Comparison of ENCODE assay signal across 11 cellular contexts in the genomic region with DNA sequence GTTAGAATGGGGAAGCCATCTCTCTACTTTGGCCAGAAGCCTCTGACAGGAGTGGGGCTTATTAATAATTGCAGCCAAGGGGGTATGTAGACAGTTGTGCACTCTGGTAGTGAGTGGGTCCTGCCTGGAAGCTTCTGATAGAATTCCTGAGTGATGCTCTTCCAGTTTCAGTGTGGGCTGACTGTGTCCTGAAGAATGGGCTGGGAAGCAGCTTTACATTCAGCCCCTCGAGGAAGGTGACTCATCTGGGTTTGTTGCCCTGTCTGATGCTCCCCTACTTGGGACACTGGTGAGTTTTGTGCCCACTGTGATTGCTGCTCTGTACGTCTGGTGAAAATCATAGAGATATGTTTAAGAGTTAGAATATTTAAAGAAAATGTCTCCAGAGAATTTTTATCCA.
"Had no signal": no experiment of that assay in that cellular context is flagged by ENCODE, and none has a peak within 500 bp of the region (broad histone marks: within the 10 kb centered on the region; RNA-seq: fewer than 3 reads in every experiment).

No MANE protein-coding gene starts in this region.

- H3K27ac Mint-ChIP-seq: activated CD8-positive, alpha-beta memory T cell treated with anti-CD3 and anti-CD28 coated beads, Interleukin-2, amount 10 ng/mL, durations not matched to agents 7 days and 5 days; activated naive CD8-positive, alpha-beta T cell treated with anti-CD3 and anti-CD28 coated beads for 36 hours; activated T-cell treated with anti-CD3 and anti-CD28 coated beads, Interleukin-2, amount 50 U/mL, for 24 hours; mesothelial cell of epicardium; type B pancreatic cell had no signal

- H3K27me3 ChIP-seq: cardiac muscle cell, gastrocnemius medialis had no signal

- DNase-seq: activated CD4-positive, alpha-beta T cell treated with anti-CD3 and anti-CD28 coated beads for 1 hour; activated CD4-positive, alpha-beta T cell treated with anti-CD3 and anti-CD28 coated beads, Interleukin-2, amount 50 U/mL, for 48 hours; activated CD8-positive, alpha-beta memory T cell treated with anti-CD3 and anti-CD28 coated beads, Interleukin-2, amount 10 ng/mL, durations not matched to agents 7 days and 5 days; activated effector memory CD4-positive, alpha-beta T cell treated with anti-CD3 and anti-CD28 coated beads, Interleukin-2, amount 50 U/mL, for 16 hours; activated naive CD8-positive, alpha-beta T cell treated with anti-CD3 and anti-CD28 coated beads for 36 hours; activated T-cell treated with anti-CD3 and anti-CD28 coated beads, Interleukin-2, amount 50 U/mL, for 24 hours had no signal

- H3K27ac ChIP-seq: cardiac muscle cell, gastrocnemius medialis, skin epidermis had no signal

- H3K4me1 Mint-ChIP-seq: activated naive CD8-positive, alpha-beta T cell treated with anti-CD3 and anti-CD28 coated beads for 36 hours had no signal

- H3K36me3 Mint-ChIP-seq: activated CD8-positive, alpha-beta memory T cell treated with anti-CD3 and anti-CD28 coated beads, Interleukin-2, amount 10 ng/mL, durations not matched to agents 7 days and 5 days; activated naive CD8-positive, alpha-beta T cell treated with anti-CD3 and anti-CD28 coated beads for 36 hours; mesothelial cell of epicardium; type B pancreatic cell had no signal

- H3K4me3 ChIP-seq: cardiac muscle cell, gastrocnemius medialis, skin epidermis had no signal

- H3K9me3 Mint-ChIP-seq: type B pancreatic cell had no signal

- ATAC-seq: activated CD8-positive, alpha-beta memory T cell treated with anti-CD3 and anti-CD28 coated beads, Interleukin-2, amount 10 ng/mL, durations not matched to agents 7 days and 5 days had no signal

- H3K4me3 Mint-ChIP-seq: activated CD8-positive, alpha-beta memory T cell treated with anti-CD3 and anti-CD28 coated beads, Interleukin-2, amount 10 ng/mL, durations not matched to agents 7 days and 5 days; activated naive CD8-positive, alpha-beta T cell treated with anti-CD3 and anti-CD28 coated beads for 36 hours; activated T-cell treated with anti-CD3 and anti-CD28 coated beads, Interleukin-2, amount 50 U/mL, for 24 hours; mesothelial cell of epicardium; type B pancreatic cell had no signal

- H3K36me3 ChIP-seq: cardiac muscle cell, gastrocnemius medialis had no signal

- H3K9me3 ChIP-seq: gastrocnemius medialis had no signal
